Comparison of ENCODE assay signal across 9 cellular contexts in the genomic region with DNA sequence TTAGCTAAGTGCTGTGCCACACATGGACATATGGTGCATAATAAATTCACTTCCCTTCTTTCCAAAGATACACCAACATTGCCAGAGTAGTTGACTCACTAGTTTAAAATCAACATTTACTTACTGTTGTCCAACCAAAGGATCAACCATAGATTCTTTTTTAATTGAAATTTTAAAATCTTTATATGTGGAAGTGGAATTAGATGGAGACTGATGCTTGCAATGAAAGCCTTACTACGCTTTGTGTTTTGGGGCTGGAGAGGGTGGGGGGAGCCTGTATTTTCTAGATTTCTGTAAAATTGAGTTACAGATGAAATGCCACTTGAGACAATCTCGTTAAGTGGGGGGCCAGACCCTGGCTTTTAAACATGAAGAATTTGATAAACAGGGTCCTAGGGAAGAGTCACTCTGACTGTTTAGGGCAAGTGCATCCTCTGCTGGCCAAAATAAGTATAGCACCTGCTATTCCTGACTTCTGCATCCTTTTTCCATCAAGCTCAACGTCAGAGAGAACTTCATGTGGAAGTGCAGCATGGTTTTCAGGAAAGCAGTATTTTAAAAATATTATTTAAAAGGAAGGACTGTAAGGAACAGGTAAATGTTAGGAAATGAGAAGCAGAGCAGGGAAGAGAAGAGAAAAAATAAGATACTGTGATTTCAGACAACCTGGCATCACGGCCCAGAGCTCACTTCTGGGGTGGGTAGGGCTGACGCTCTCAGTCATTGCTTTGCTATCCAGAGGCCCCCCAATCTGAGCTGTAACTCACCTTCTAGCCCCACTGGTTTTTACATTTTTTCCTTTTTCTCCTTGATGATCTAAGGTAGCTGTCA.
A peak's percentile ranks its signal among the peaks of the same experiment; 100 is the strongest.
DNase-seq lines count a peak whose midpoint lies in the region; ATAC-seq, FAIRE-seq and TF ChIP-seq lines count a peak whose summit lies in the region.
"Had no signal": no experiment of that assay in that cellular context is flagged by ENCODE, and none has a peak within 500 bp of the region (broad histone marks: within the 10 kb centered on the region; RNA-seq: fewer than 3 reads in every experiment).

No MANE protein-coding gene starts in this region.

- no TSS peak for BruUV-seq in K562 (replicated peaks; lab: Mats Ljungman, UMichigan)

- H3K4me3 ChIP-seq in MG63: no peak overlapping the region
- no peak overlapping the region for H3K4me3 ChIP-seq in SJSA1
- H3K4me3 ChIP-seq in K562: no peak overlapping the region

- H3K4me1 ChIP-seq in SJSA1 (replicated peaks) (peaks cover 15% of the 10 kb centered on the region), K562 (replicated peaks in 1 of 2; ENCODE audit: control insufficient read depth in 2 of 2, insufficient read depth in 2 of 2, low read length in 2 of 2) (peaks cover 0 to 9% of the 10 kb centered on the region in 2 experiments; a peak in 3 of 5 replicates)

- intact Hi-C loops in K562 (cut with micrococcal nuclease): loop anchor here (1.0 to 5.0 kb wide), 3 partner anchors 152 to 646 kb away; partner anchors contain the start of gene CCDC80

- TF ChIP-seq RAD21 in K562 (CRISPR knock-in tag; conservative IDR thresholded peaks at IDR 0.05 in 1 of 2, IDR thresholded peaks at IDR 0.05 in 1 of 2): peak; percentile 80 to 82

- TF ChIP-seq CTCF in K562 (IDR thresholded peaks at IDR 0.05 in 2 of 3, conservative IDR thresholded peaks at IDR 0.05 in 1 of 3; ENCODE audit: insufficient read depth in 2 of 3, low read depth in 1 of 3, low read length in 3 of 3): peak; percentile 78 to 90 (median 86)

- no peaks in the 10 kb centered on the region for H3K9me1 ChIP-seq in K562 (ENCODE audit: control insufficient read depth, insufficient read depth, low read length)

- H3K9ac ChIP-seq in K562 (ENCODE audit: insufficient read depth in 1 of 2, low read depth in 2 of 2, low read length in 2 of 2): no peak overlapping the region

- H3K27ac ChIP-seq in SJSA1 (peak overlapping the region; percentile 9), K562 (ENCODE audit: extremely low read depth, low read depth, low read length) (no peak overlapping the region)

- CTCF ChIA-PET in K562 (lab: Yijun Ruan, JAX; ENCODE audit: low intra/inter-chr PET ratio): interaction anchor here (0.7 to 3.4 kb wide), 4 partner anchors 152 to 705 kb away, joined by 3 to 16 read pairs (median 8); no protein-coding TSS in a partner anchor

- no peaks in the 10 kb centered on the region for H3K79me2 ChIP-seq in K562 (ENCODE audit: control insufficient read depth, insufficient read depth, low read length)

- H4K20me1 ChIP-seq in K562 (replicated peaks; ENCODE audit: control insufficient read depth, insufficient read depth, low read length): no peaks in the 10 kb centered on the region

- no peak for TF ChIP-seq EP300 in K562 (IDR thresholded peaks at IDR 0.05; ENCODE audit: low read length)

- in situ Hi-C loops in G401 (cut with HindIII; ENCODE audit: low sequenced_read_pairs): no loop called here
- in situ Hi-C loops in K562 (cut with MboI): loop anchor here (5.0 to 25.0 kb wide), 3 partner anchors 246 to 701 kb away; no protein-coding TSS in a partner anchor

- H3K9me3 ChIP-seq in MG63 (no peaks in the 10 kb centered on the region), SJSA1 (replicated peaks) (no peaks in the 10 kb centered on the region), K562 (replicated peaks; ENCODE audit: control insufficient read depth, insufficient read depth, low read depth, low read length) (no peaks in the 10 kb centered on the region)

- TF ChIP-seq POLR2A in K562 (conservative IDR thresholded peaks at IDR 0.05): no peak

- peak overlapping the region; percentile 75; the same call in 1 of the 2 replicates for H2AFZ ChIP-seq in K562 (ENCODE audit: low read depth, low read length)

- ATAC-seq in K562 (peak; percentile 80), HG02759 (IDR thresholded peaks at IDR 0.05; ENCODE audit: unreplicated experiment) (no peak), GM18870 (IDR thresholded peaks at IDR 0.05; ENCODE audit: unreplicated experiment) (no peak)

- 39% methylated on average over 4 of the region's 5 CpGs for WGBS in K562 (ENCODE audit: insufficient coverage, low coverage, missing lambda C conversion rate)

- POLR2A ChIA-PET in K562 (lab: Yijun Ruan, JAX): interaction anchor here (0.6 kb wide), 1 partner anchor 155 kb away, joined by 3 read pairs; no protein-coding TSS in a partner anchor

- H3K4me2 ChIP-seq in K562 (ENCODE audit: insufficient read depth, low read length): no peak overlapping the region

- H3K36me3 ChIP-seq in MG63: no peaks in the 10 kb centered on the region
- no peaks in the 10 kb centered on the region for H3K36me3 ChIP-seq in SJSA1
- H3K36me3 ChIP-seq in K562 (ENCODE audit: control insufficient read depth, insufficient read depth, low read length): no peaks in the 10 kb centered on the region

- DNase-seq in G401 (ENCODE audit: low spot score): peak; percentile 85
- DNase-seq in MG63: peak; percentile 26
- DNase-seq in SJSA1 (ENCODE audit: low read depth in 1 of 2, low spot score in 2 of 2): peak in 1 of 2 experiments; percentile 60
- DNase-seq in K562 (ENCODE audit: extremely low read depth in 1 of 4, low spot score in 3 of 4): peak; percentile 47 to 63 (median 55)
- DNase-seq in iPS-NIHi7 (ENCODE audit: extremely low spot score): peak; percentile 66
- peak; percentile 38 for DNase-seq in stimulated activated CD4-positive, alpha-beta T cell treated with anti-CD3 and anti-CD28 coated beads, Interleukin-12 subunit alpha, Interleukin-12 subunit beta, amount 100 ng/mL, for 4 hours
- DNase-seq: activated naive CD8-positive, alpha-beta T cell treated with anti-CD3 and anti-CD28 coated beads, Interleukin-2, amount 10 ng/mL, durations not matched to agents 7 days and 5 days had no signal

- peak; percentile 70 for FAIRE-seq in K562 (lab: Jason Lieb, UNC)

- H3K27me3 ChIP-seq in MG63 (no peaks in the 10 kb centered on the region), SJSA1 (replicated peaks) (peaks cover 3% of the 10 kb centered on the region; the same call in 1 of the 2 replicates), K562 (ENCODE audit: control insufficient read depth in 2 of 2, insufficient read depth in 2 of 2, low read length in 2 of 2) (peaks cover 0 to 21% of the 10 kb centered on the region in 2 experiments; a peak in 2 of 5 replicates)

TF ChIP-seq in K562, 482 proteins besides CTCF, POLR2A, EP300 and RAD21:
- TF ChIP-seq SMC3 (conservative IDR thresholded peaks at IDR 0.05; ENCODE audit: insufficient read depth, low read depth, low read length) (peak; percentile 76), HCFC1 (IDR thresholded peaks at IDR 0.05; ENCODE audit: low read depth, low read length) (no peak), JUND (IDR thresholded peaks at IDR 0.05; ENCODE audit: borderline replicate concordance, low read depth, low read length) (peak; percentile 7; the same call in 1 of the 2 replicates), JUND (tag; IDR thresholded peaks at IDR 0.05; ENCODE audit: borderline replicate concordance, low read depth, low read length) (no peak), MAX (CRISPR knock-in tag; IDR thresholded peaks at IDR 0.05) (no peak), MNT (conservative IDR thresholded peaks at IDR 0.05) (0 out of 4 replicates have a peak, but pooled peaks of 1 of the 2 experiments have one; percentile 15), KLF16 (IDR thresholded peaks at IDR 0.05) (peak; percentile 65), DEAF1 (CRISPR knock-in tag; IDR thresholded peaks at IDR 0.05) (peak; percentile 75)
TF ChIP-seq in K562: peak in this region for 5.
